Comparison of ENCODE assay signal across 8 cellular contexts in the genomic region with DNA sequence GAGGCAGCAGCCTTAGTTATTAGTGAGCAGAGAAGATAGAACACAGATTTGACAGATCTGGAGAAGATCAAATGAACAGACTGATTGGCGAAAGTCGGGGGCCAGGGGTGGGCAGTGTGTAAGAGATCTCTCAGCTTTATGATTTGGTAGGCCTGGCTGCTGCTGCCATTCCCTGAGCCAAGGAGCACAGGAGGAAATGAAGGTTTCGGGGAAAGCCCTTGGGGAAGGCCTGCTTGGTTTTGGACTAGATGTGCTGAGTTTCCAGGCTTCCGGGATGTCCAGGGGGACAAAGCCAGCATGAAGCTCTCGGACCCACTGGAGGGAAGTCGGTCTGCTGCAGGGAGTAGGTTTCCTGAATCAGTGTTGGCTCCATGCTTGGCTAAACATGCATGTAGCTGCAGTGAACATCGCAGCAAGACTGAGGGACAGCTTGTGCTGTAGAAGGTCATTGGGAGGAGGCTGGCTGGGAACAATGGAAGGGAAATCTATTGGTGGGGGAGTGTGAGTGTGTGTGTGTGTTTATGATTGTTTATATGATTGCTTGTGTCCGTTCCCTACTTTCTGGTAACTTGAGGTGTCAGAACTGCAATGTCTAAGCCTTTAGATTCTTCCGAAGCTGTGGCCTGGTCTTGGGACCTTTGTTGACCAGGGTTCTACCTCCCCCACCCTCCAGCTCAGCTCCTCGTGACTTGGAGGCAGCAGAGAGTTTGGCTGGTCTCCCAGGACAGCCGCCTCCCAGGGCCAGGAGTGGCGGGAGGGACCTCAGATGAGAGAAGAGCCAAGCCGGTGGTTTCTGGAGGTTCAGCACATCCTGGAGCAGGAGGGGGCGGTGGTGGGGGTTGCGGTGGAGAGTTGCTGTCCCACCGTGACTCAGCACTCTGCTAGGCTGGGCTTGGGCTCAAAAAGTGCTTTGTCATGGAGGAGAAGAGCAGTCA. TPM values are rescaled to one million over a fixed set of nuclear protein-coding genes. Genes with fewer than 3 reads are reported as not detected.
DNase-seq lines count a peak whose midpoint lies in the region; ATAC-seq, FAIRE-seq and TF ChIP-seq lines count a peak whose summit lies in the region.

No MANE protein-coding gene starts in this region.

- peak; percentile 54 for FAIRE-seq in TTC549 (lab: Jason Lieb, UNC)

- H3K27me3 ChIP-seq in ACC112 (ENCODE audit: insufficient read depth, low read length) = no peaks in the 10 kb centered on the region

- peaks cover 6% of the 10 kb centered on the region for H3K36me3 ChIP-seq in ACC112 (ENCODE audit: insufficient read depth, low read length)

- peaks cover 22% of the 10 kb centered on the region for H3K79me2 ChIP-seq in ACC112 (ENCODE audit: control insufficient read depth, insufficient read depth, low read length, unreplicated experiment)

- peaks cover 52% of the 10 kb centered on the region for H3K4me1 ChIP-seq in ACC112 (ENCODE audit: control insufficient read depth, insufficient read depth, low read length, unreplicated experiment)

- H3K4me3 ChIP-seq in ACC112 (ENCODE audit: low read depth, low read length) = peak overlapping the region; percentile 33

- in situ Hi-C loops in GM13976 (cut with MboI; ENCODE audit: low sequenced_read_pairs, unreplicated experiment) = no loop called here

- intact Hi-C loops in left colon (cut with DNase I, micrococcal nuclease) = no loop called here

- no peak for TF ChIP-seq CTCF in GM13976 (IDR thresholded peaks at IDR 0.05; ENCODE audit: borderline replicate concordance, control extremely low read depth, extremely low read depth, insufficient read depth, missing control alignments)

- peak overlapping the region; percentile 100 for H3K27ac ChIP-seq in ACC112 (ENCODE audit: low read depth, low read length)

- no peak overlapping the region for H2AFZ ChIP-seq in ACC112 (ENCODE audit: low read length, unreplicated experiment)

- peak; percentile 30 for ATAC-seq in left colon
- no peak for ATAC-seq in HG03175 (IDR thresholded peaks at IDR 0.05; ENCODE audit: unreplicated experiment)

- peak; percentile 74 for DNase-seq in GM13976 (ENCODE audit: low spot score)
- DNase-seq in NCI-H1694 treated with DMSO at 0.1 percent for 48 hours (lab: John Stamatoyannopoulos, UW) = peak; percentile 38
- peak; percentile 72 for DNase-seq in cortex of kidney (lab: John Stamatoyannopoulos, UW)
- DNase-seq in left colon = peak; percentile 92 to 98
- DNase-seq in stimulated activated CD4-positive, alpha-beta T cell treated with anti-CD3 and anti-CD28 coated beads, Interleukin-15, amount 100 ng/mL, for 48 hours (ENCODE audit: low read depth in 2 of 2) = peak; percentile 37 to 51

RNA-seq across cellular contexts. Expression of a gene that starts 4.0 kb away (rescaled TPM):
- total RNA-seq in left colon = 1,000 to 10,000 TPM; 4,322 to 5,591 TPM

RNA-seq across cellular contexts. Expression of a gene that starts 21.3 kb away (rescaled TPM):
- total RNA-seq in left colon = 1 to 10 TPM in 1 of 2 donors, under 1 TPM in 1; 0.64 to 1.6 TPM

RNA-seq across cellular contexts. Expression of a gene that starts 54.1 kb away (rescaled TPM):
- total RNA-seq in left colon = 1 to 10 TPM; 3.1 to 7.0 TPM

Comparison
In these comparisons a context has a peak if more than half of its experiments do, and no peak if none do; other contexts are left out.
1. DNase-seq: peak in every context shown above with its lines; median percentile 95 in left colon; 74 in GM13976; 72 in cortex of kidney; 44 in stimulated activated CD4-positive, alpha-beta T cell treated with anti-CD3 and anti-CD28 coated beads, Interleukin-15, amount 100 ng/mL, for 48 hours; 38 in NCI-H1694 treated with DMSO at 0.1 percent for 48 hours.